1 cellular context compared by ENCODE assay signal in the genomic region with DNA sequence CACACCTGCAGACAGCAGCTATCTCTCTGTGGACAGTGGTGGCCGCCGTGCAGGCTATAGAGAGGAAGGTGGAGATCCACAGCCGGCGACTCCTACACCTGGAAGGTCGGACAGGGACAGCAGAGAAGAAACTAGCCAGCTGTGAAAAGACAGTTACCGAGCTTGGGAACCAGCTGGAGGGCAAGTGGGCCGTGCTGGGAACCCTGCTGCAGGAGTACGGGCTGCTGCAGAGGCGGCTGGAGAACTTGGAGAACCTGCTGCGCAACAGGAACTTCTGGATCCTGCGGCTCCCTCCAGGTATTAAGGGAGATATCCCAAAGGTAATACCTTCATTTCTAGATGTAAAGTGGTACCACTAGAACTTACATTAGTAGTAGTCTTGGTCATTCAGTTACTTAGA.
TF ChIP-seq lines count a peak whose summit lies in the region.

No MANE protein-coding gene starts in this region.

TF ChIP-seq in WTC11, 78 proteins besides CTCF, POLR2A, EP300 and RAD21 (continued from another document):
- TF ChIP-seq, protein P1, sequence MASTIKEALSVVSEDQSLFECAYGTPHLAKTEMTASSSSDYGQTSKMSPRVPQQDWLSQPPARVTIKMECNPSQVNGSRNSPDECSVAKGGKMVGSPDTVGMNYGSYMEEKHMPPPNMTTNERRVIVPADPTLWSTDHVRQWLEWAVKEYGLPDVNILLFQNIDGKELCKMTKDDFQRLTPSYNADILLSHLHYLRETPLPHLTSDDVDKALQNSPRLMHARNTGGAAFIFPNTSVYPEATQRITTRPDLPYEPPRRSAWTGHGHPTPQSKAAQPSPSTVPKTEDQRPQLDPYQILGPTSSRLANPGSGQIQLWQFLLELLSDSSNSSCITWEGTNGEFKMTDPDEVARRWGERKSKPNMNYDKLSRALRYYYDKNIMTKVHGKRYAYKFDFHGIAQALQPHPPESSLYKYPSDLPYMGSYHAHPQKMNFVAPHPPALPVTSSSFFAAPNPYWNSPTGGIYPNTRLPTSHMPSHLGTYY (CRISPR knock-in tag; IDR thresholded peaks at IDR 0.05) = no peak
- TF ChIP-seq CREB1 (CRISPR knock-in tag; IDR thresholded peaks at IDR 0.05) = no peak
- TF ChIP-seq ETV6 (CRISPR knock-in tag; IDR thresholded peaks at IDR 0.05) = no peak
- no peak for TF ChIP-seq HMGA2 (CRISPR knock-in tag; IDR thresholded peaks at IDR 0.05)
TF ChIP-seq in WTC11: peak in this region for 0.
